Comparison of ENCODE assay signal across 25 cellular contexts in genomic region chr7:18637516-18637915, GRCh38.
"Had no signal": no experiment of that assay in that cellular context is flagged by ENCODE, and none has a peak within 500 bp of the region (broad histone marks: within the 10 kb centered on the region; RNA-seq: fewer than 3 reads in every experiment).

No MANE protein-coding gene starts in this region.

- ATAC-seq: activated CD4-positive, CD25-positive, alpha-beta regulatory T cell treated with anti-CD3 and anti-CD28 coated beads, Interleukin-2, amount 50 U/mL, for 24 hours; activated CD8-positive, alpha-beta memory T cell treated with anti-CD3 and anti-CD28 coated beads, Interleukin-2, amount 10 ng/mL, durations not matched to agents 7 days and 5 days; activated T-cell treated with anti-CD3 and anti-CD28 coated beads, Interleukin-2, amount 50 U/mL, for 4 hours; activated T-helper 17 cell treated with anti-CD3 and anti-CD28 coated beads, Interleukin-2, amount 50 U/mL, for 72 hours had no signal

- H3K27ac Mint-ChIP-seq: activated CD8-positive, alpha-beta memory T cell treated with anti-CD3 and anti-CD28 coated beads, Interleukin-2, amount 10 ng/mL, durations not matched to agents 7 days and 5 days; activated naive CD4-positive, alpha-beta T cell treated with anti-CD3 and anti-CD28 coated beads, Interleukin-2, amount 10 ng/mL, durations not matched to agents 7 days and 5 days; activated naive CD8-positive, alpha-beta T cell treated with anti-CD3 and anti-CD28 coated beads for 36 hours had no signal

- H3K4me3 Mint-ChIP-seq: activated CD8-positive, alpha-beta memory T cell treated with anti-CD3 and anti-CD28 coated beads, Interleukin-2, amount 10 ng/mL, durations not matched to agents 7 days and 5 days; activated naive CD4-positive, alpha-beta T cell treated with anti-CD3 and anti-CD28 coated beads, Interleukin-2, amount 10 ng/mL, durations not matched to agents 7 days and 5 days; activated naive CD8-positive, alpha-beta T cell treated with anti-CD3 and anti-CD28 coated beads for 36 hours; activated T-cell treated with anti-CD3 and anti-CD28 coated beads, Interleukin-2, amount 50 U/mL, for 4 hours; activated T-helper 17 cell treated with anti-CD3 and anti-CD28 coated beads, Interleukin-2, amount 50 U/mL, for 72 hours; T-helper 1 cell treated with Interleukin-12 subunit alpha and Interleukin-12 subunit beta and Interleukin-4 antibody, amounts not matched to agents 30 μg/mL and 1 μg/mL, for 36 hours had no signal

- H3K27me3 ChIP-seq: brain microvascular endothelial cell, cardiac muscle cell, SJSA1 had no signal

- H3K4me3 ChIP-seq: cardiac muscle cell, SJSA1 had no signal

- H3K9me3 Mint-ChIP-seq: activated naive CD4-positive, alpha-beta T cell treated with anti-CD3 and anti-CD28 coated beads, Interleukin-2, amount 10 ng/mL, durations not matched to agents 7 days and 5 days; activated T-cell treated with anti-CD3 and anti-CD28 coated beads, Interleukin-2, amount 50 U/mL, for 4 hours; activated T-helper 17 cell treated with anti-CD3 and anti-CD28 coated beads, Interleukin-2, amount 50 U/mL, for 72 hours; T-helper 1 cell treated with Interleukin-12 subunit alpha and Interleukin-12 subunit beta and Interleukin-4 antibody, amounts not matched to agents 30 μg/mL and 1 μg/mL, for 36 hours had no signal

- H3K36me3 ChIP-seq: brain microvascular endothelial cell had no signal

- DNase-seq: activated CD4-positive, alpha-beta T cell treated with anti-CD3 and anti-CD28 coated beads for 4 hours; activated CD4-positive, alpha-beta T cell treated with anti-CD3 and anti-CD28 coated beads, Interleukin-2, amount 50 U/mL, for 4 hours; activated CD8-positive, alpha-beta memory T cell treated with anti-CD3 and anti-CD28 coated beads, Interleukin-2, amount 10 ng/mL, durations not matched to agents 7 days and 5 days; activated gamma-delta T cell; activated naive CD4-positive, alpha-beta T cell treated with anti-CD3 and anti-CD28 coated beads, Interleukin-2, amount 10 ng/mL, durations not matched to agents 7 days and 5 days; activated naive CD8-positive, alpha-beta T cell treated with anti-CD3 and anti-CD28 coated beads for 36 hours; activated T-cell treated with anti-CD3 and anti-CD28 coated beads, Interleukin-2, amount 50 U/mL, for 4 hours; brain microvascular endothelial cell; cerebellar nuclear complex; KG1; MV-4-11; NCI-H1092 treated with DMSO at 0.1 percent for 48 hours; NCI-H1417 treated with DMSO at 0.1 percent for 48 hours; NCI-H1694; NCI-H2029; NCI-H345; NCI-H510A treated with DMSO at 0.1 percent for 48 hours; NCI-H69; NK-92 treated with Interleukin-12 subunit alpha and Interleukin-12 subunit beta, amount 100 ng/mL, for 24 hours; SHP77 had no signal

- H3K4me1 ChIP-seq: SJSA1 had no signal

- H3K27me3 Mint-ChIP-seq: activated CD8-positive, alpha-beta memory T cell treated with anti-CD3 and anti-CD28 coated beads, Interleukin-2, amount 10 ng/mL, durations not matched to agents 7 days and 5 days; activated naive CD4-positive, alpha-beta T cell treated with anti-CD3 and anti-CD28 coated beads, Interleukin-2, amount 10 ng/mL, durations not matched to agents 7 days and 5 days; activated naive CD8-positive, alpha-beta T cell treated with anti-CD3 and anti-CD28 coated beads for 36 hours; activated T-helper 17 cell treated with anti-CD3 and anti-CD28 coated beads, Interleukin-2, amount 50 U/mL, for 72 hours had no signal

- H3K4me1 Mint-ChIP-seq: activated naive CD4-positive, alpha-beta T cell treated with anti-CD3 and anti-CD28 coated beads, Interleukin-2, amount 10 ng/mL, durations not matched to agents 7 days and 5 days; activated naive CD8-positive, alpha-beta T cell treated with anti-CD3 and anti-CD28 coated beads for 36 hours; activated T-helper 17 cell treated with anti-CD3 and anti-CD28 coated beads, Interleukin-2, amount 50 U/mL, for 72 hours had no signal

- H3K9me3 ChIP-seq: SJSA1 had no signal

- H3K36me3 Mint-ChIP-seq: activated CD8-positive, alpha-beta memory T cell treated with anti-CD3 and anti-CD28 coated beads, Interleukin-2, amount 10 ng/mL, durations not matched to agents 7 days and 5 days; activated naive CD4-positive, alpha-beta T cell treated with anti-CD3 and anti-CD28 coated beads, Interleukin-2, amount 10 ng/mL, durations not matched to agents 7 days and 5 days; activated naive CD8-positive, alpha-beta T cell treated with anti-CD3 and anti-CD28 coated beads for 36 hours had no signal

- H3K27ac ChIP-seq: brain microvascular endothelial cell, cardiac muscle cell, SJSA1 had no signal
